Comparison of ENCODE assay signal across 11 cellular contexts in genomic region chr10:69362471-69362954, GRCh38. TPM values are rescaled to one million over a fixed set of nuclear protein-coding genes. Genes with fewer than 3 reads are reported as not detected.
DNase-seq lines count a peak whose midpoint lies in the region; ATAC-seq, FAIRE-seq and TF ChIP-seq lines count a peak whose summit lies in the region.
"Had no signal": no experiment of that assay in that cellular context is flagged by ENCODE, and none has a peak within 500 bp of the region (broad histone marks: within the 10 kb centered on the region; RNA-seq: fewer than 3 reads in every experiment).

No MANE protein-coding gene starts in this region.

- in situ Hi-C loops in GM13977 (cut with MboI; ENCODE audit: low pct_unique_long_range_greater_than_20kb, low sequenced_read_pairs, unreplicated experiment), result no loop called here

- H3K36me3 ChIP-seq in BE2C, result peaks cover 67% of the 10 kb centered on the region
- peaks cover 28 to 35% of the 10 kb centered on the region in 2 donors for H3K36me3 ChIP-seq in mucosa of rectum (ENCODE audit: control insufficient read depth in 2 of 2, insufficient read depth in 2 of 2, low read length in 2 of 2)
- H3K36me3 ChIP-seq in kidney (ENCODE audit: control insufficient read depth in 1 of 2, insufficient read depth in 2 of 2, low read length in 2 of 2), result no peaks in the 10 kb centered on the region

- no peaks in the 10 kb centered on the region for H3K9me3 ChIP-seq in BE2C
- no peaks in the 10 kb centered on the region for H3K9me3 ChIP-seq in mucosa of rectum (ENCODE audit: control insufficient read depth in 2 of 2, low read length in 2 of 2)
- no peaks in the 10 kb centered on the region for H3K9me3 ChIP-seq in kidney (ENCODE audit: control insufficient read depth in 1 of 2, low read length in 2 of 2)

- ATAC-seq in GM19324 (IDR thresholded peaks at IDR 0.05; ENCODE audit: low FRiP score, unreplicated experiment) (no peak), HG03108 (IDR thresholded peaks at IDR 0.05; ENCODE audit: unreplicated experiment) (no peak)

- H3K4me3 ChIP-seq in BE2C (ENCODE audit: low read depth, low read length) (no peak overlapping the region), coronary artery (no peak overlapping the region), mucosa of rectum (ENCODE audit: low read length in 2 of 2) (no peak overlapping the region), kidney (ENCODE audit: low read length in 2 of 2) (no peak overlapping the region)

- DNase-seq in BE2C (peak; percentile 84), NCI-H2171 treated with DMSO at 0.1 percent for 48 hours (lab: John Stamatoyannopoulos, UW) (peak; percentile 75), coronary artery (ENCODE audit: low spot score) (peak; percentile 94), kidney (no peak), GM13977 (ENCODE audit: low spot score) (no peak)
- DNase-seq: NCI-H226 had no signal

- H3K4me1 ChIP-seq in BE2C, result peaks cover 20% of the 10 kb centered on the region
- peaks cover 24 to 33% of the 10 kb centered on the region in 2 donors for H3K4me1 ChIP-seq in mucosa of rectum (ENCODE audit: control insufficient read depth in 2 of 2, insufficient read depth in 2 of 2, low read length in 2 of 2)
- peaks cover 0 to 2% of the 10 kb centered on the region in 2 donors for H3K4me1 ChIP-seq in kidney (ENCODE audit: control insufficient read depth in 1 of 2, insufficient read depth in 1 of 2, low read depth in 1 of 2, low read length in 2 of 2)

- H3K27ac ChIP-seq in coronary artery, result peak overlapping the region; percentile 73 to 97
- peak overlapping the region; percentile 63 to 71 for H3K27ac ChIP-seq in mucosa of rectum (ENCODE audit: low read depth in 2 of 2, low read length in 2 of 2)
- H3K27ac ChIP-seq in kidney (ENCODE audit: low read depth in 2 of 2, low read length in 2 of 2), result no peak overlapping the region

- H3K27me3 ChIP-seq in BE2C (no peaks in the 10 kb centered on the region), mucosa of rectum (ENCODE audit: control insufficient read depth in 2 of 2, insufficient read depth in 2 of 2, low read length in 2 of 2) (no peaks in the 10 kb centered on the region)

- FAIRE-seq in kidney (lab: Jason Lieb, UNC), result no peak
- FAIRE-seq: G401.6 had no signal

- no peak overlapping the region for H3K9ac ChIP-seq in mucosa of rectum (ENCODE audit: low read depth in 1 of 2, low read length in 2 of 2)
- no peak overlapping the region for H3K9ac ChIP-seq in kidney (ENCODE audit: low read length in 2 of 2)

- no peak for TF ChIP-seq CTCF in BE2C (IDR thresholded peaks at IDR 0.05; ENCODE audit: low read depth, low read length)
- TF ChIP-seq CTCF in coronary artery (IDR thresholded peaks at IDR 0.05), result no peak
- TF ChIP-seq CTCF in kidney (IDR thresholded peaks at IDR 0.05; ENCODE audit: borderline replicate concordance, extremely low read depth, insufficient read depth), result no peak
- no peak for TF ChIP-seq CTCF in GM13977 (IDR thresholded peaks at IDR 0.05; ENCODE audit: extremely low read depth, insufficient read depth, missing control alignments)

- intact Hi-C loops in kidney (cut with DNase I), result no loop called here

RNA-seq across cellular contexts. Expression of gene TACR2, which starts 54.2 kb away (rescaled TPM):
- 0.56 TPM for polyA plus RNA-seq in BE2C (2012; ENCODE audit: insufficient read depth, insufficient read length, low read depth)
- 0.38 TPM for total RNA-seq in kidney
- polyA plus RNA-seq in kidney (ENCODE audit: insufficient read depth, low read depth, low replicate concordance), result 0.37 TPM
- total RNA-seq: kidney epithelial cell had no signal

Comparison
In these comparisons a context has a peak if more than half of its experiments do, and no peak if none do; other contexts are left out.
1. DNase-seq: peak in BE2C (single experiment), NCI-H2171 treated with DMSO at 0.1 percent for 48 hours (single experiment) and coronary artery (single experiment); none in kidney (single experiment) and GM13977 (single experiment).
2. H3K27ac ChIP-seq: peak in coronary artery (2 of 2) and mucosa of rectum (2 of 2); none in kidney (0 of 2).